In genomic region chr17:6677158-6677831, GRCh38 we compare ENCODE assay signal across 13 cellular contexts. TPM values are rescaled to one million over a fixed set of nuclear protein-coding genes. Genes with fewer than 3 reads are reported as not detected.
DNase-seq lines count a peak whose midpoint lies in the region; ATAC-seq and TF ChIP-seq lines count a peak whose summit lies in the region.
"Had no signal": no experiment of that assay in that cellular context is flagged by ENCODE, and none has a peak within 500 bp of the region (broad histone marks: within the 10 kb centered on the region; RNA-seq: fewer than 3 reads in every experiment).

No MANE protein-coding gene starts in this region.

- no peak overlapping the region for H3K27ac Mint-ChIP-seq in activated naive CD8-positive, alpha-beta T cell treated with anti-CD3 and anti-CD28 coated beads, Interleukin-2, amount 10 ng/mL, durations not matched to agents 7 days and 5 days
- no peak overlapping the region for H3K27ac Mint-ChIP-seq in activated naive CD8-positive, alpha-beta T cell treated with anti-CD3 and anti-CD28 coated beads for 36 hours
- no peak overlapping the region for H3K27ac Mint-ChIP-seq in endodermal cell
- H3K27ac Mint-ChIP-seq: nephron had no signal

- no peaks in the 10 kb centered on the region for H3K36me3 Mint-ChIP-seq in activated naive CD8-positive, alpha-beta T cell treated with anti-CD3 and anti-CD28 coated beads, Interleukin-2, amount 10 ng/mL, durations not matched to agents 7 days and 5 days
- no peaks in the 10 kb centered on the region for H3K36me3 Mint-ChIP-seq in activated naive CD8-positive, alpha-beta T cell treated with anti-CD3 and anti-CD28 coated beads for 36 hours
- H3K36me3 Mint-ChIP-seq in endodermal cell (ENCODE audit: low read depth): no peaks in the 10 kb centered on the region

- H3K4me3 Mint-ChIP-seq in activated naive CD8-positive, alpha-beta T cell treated with anti-CD3 and anti-CD28 coated beads, Interleukin-2, amount 10 ng/mL, durations not matched to agents 7 days and 5 days: no peak overlapping the region
- H3K4me3 Mint-ChIP-seq in activated naive CD8-positive, alpha-beta T cell treated with anti-CD3 and anti-CD28 coated beads for 36 hours: no peak overlapping the region
- no peak overlapping the region for H3K4me3 Mint-ChIP-seq in endodermal cell
- H3K4me3 Mint-ChIP-seq: nephron had no signal

- H3K4me1 ChIP-seq in endodermal cell (ENCODE audit: control insufficient read depth, insufficient read depth, low read length) (no peaks in the 10 kb centered on the region), tibial nerve (no peaks in the 10 kb centered on the region)
- H3K4me1 ChIP-seq: Caco-2 had no signal

- H3K27me3 Mint-ChIP-seq in activated naive CD8-positive, alpha-beta T cell treated with anti-CD3 and anti-CD28 coated beads, Interleukin-2, amount 10 ng/mL, durations not matched to agents 7 days and 5 days: peaks cover 56% of the 10 kb centered on the region
- peaks cover 34% of the 10 kb centered on the region for H3K27me3 Mint-ChIP-seq in activated naive CD8-positive, alpha-beta T cell treated with anti-CD3 and anti-CD28 coated beads for 36 hours
- peaks cover 3% of the 10 kb centered on the region for H3K27me3 Mint-ChIP-seq in endodermal cell (ENCODE audit: insufficient read depth)

- H3K27me3 ChIP-seq in endodermal cell (ENCODE audit: control insufficient read depth, insufficient read depth, low read length, poor library complexity, severe bottlenecking) (no peaks in the 10 kb centered on the region), tibial nerve (peaks cover 0 to 22% of the 10 kb centered on the region in 2 donors)

- no peak for TF ChIP-seq EP300 in tibial nerve (IDR thresholded peaks at IDR 0.05)

- H3K36me3 ChIP-seq in endodermal cell (ENCODE audit: control insufficient read depth, insufficient read depth, low read length) (no peaks in the 10 kb centered on the region), tibial nerve (no peaks in the 10 kb centered on the region)

- H3K9ac ChIP-seq in endodermal cell (ENCODE audit: extremely low read depth, low read length, poor library complexity, severe bottlenecking): no peak overlapping the region

- peak; percentile 53 for ATAC-seq in activated naive CD8-positive, alpha-beta T cell treated with anti-CD3 and anti-CD28 coated beads, Interleukin-2, amount 10 ng/mL, durations not matched to agents 7 days and 5 days (ENCODE audit: low read depth)
- ATAC-seq in GM21367 (IDR thresholded peaks at IDR 0.05; ENCODE audit: unreplicated experiment) (no peak), GM18907 (IDR thresholded peaks at IDR 0.05; ENCODE audit: unreplicated experiment) (no peak)

- no peak for TF ChIP-seq CTCF in endodermal cell (conservative IDR thresholded peaks at IDR 0.05)
- no peak for TF ChIP-seq CTCF in tibial nerve (IDR thresholded peaks at IDR 0.05)

- H3K4me1 Mint-ChIP-seq in activated naive CD8-positive, alpha-beta T cell treated with anti-CD3 and anti-CD28 coated beads, Interleukin-2, amount 10 ng/mL, durations not matched to agents 7 days and 5 days: peaks cover 9% of the 10 kb centered on the region
- H3K4me1 Mint-ChIP-seq in activated naive CD8-positive, alpha-beta T cell treated with anti-CD3 and anti-CD28 coated beads for 36 hours: peaks cover 4% of the 10 kb centered on the region
- H3K4me1 Mint-ChIP-seq in endodermal cell: peaks cover 8% of the 10 kb centered on the region
- H3K4me1 Mint-ChIP-seq: nephron had no signal

- WGBS in endodermal cell (ENCODE audit: insufficient coverage in 1 of 2, insufficient read length in 1 of 2), 2 experiments: 91% methylated on average over 14 to 16 of the region's 16 CpGs
- WGBS in tibial nerve, 2 donors: 46 to 60% methylated on average over 9 to 16 of the region's 16 CpGs

- H3K27ac ChIP-seq in endodermal cell (ENCODE audit: low read depth, low read length) (no peak overlapping the region), tibial nerve (no peak overlapping the region)

- H3K9me3 Mint-ChIP-seq in activated naive CD8-positive, alpha-beta T cell treated with anti-CD3 and anti-CD28 coated beads, Interleukin-2, amount 10 ng/mL, durations not matched to agents 7 days and 5 days: no peaks in the 10 kb centered on the region
- no peaks in the 10 kb centered on the region for H3K9me3 Mint-ChIP-seq in activated naive CD8-positive, alpha-beta T cell treated with anti-CD3 and anti-CD28 coated beads for 36 hours
- no peaks in the 10 kb centered on the region for H3K9me3 Mint-ChIP-seq in endodermal cell
- H3K9me3 Mint-ChIP-seq: nephron had no signal

- peak; percentile 51 for DNase-seq in activated naive CD8-positive, alpha-beta T cell treated with anti-CD3 and anti-CD28 coated beads, Interleukin-2, amount 10 ng/mL, durations not matched to agents 7 days and 5 days
- DNase-seq in activated naive CD8-positive, alpha-beta T cell treated with anti-CD3 and anti-CD28 coated beads for 36 hours: no peak
- DNase-seq in NCI-H2107 treated with DMSO at 0.1 percent for 48 hours (lab: John Stamatoyannopoulos, UW; ENCODE audit: unreplicated experiment): peak; percentile 10
- DNase-seq in endodermal cell: peak; percentile 46
- peak; percentile 31 for DNase-seq in stromal cell of bone marrow (ENCODE audit: low read depth)
- no peak for DNase-seq in tibial nerve (ENCODE audit: low spot score in 2 of 2)
- DNase-seq: Caco-2; effector CD4-positive, alpha-beta T cell; NCI-H226; SW 1271 had no signal

- POLR2A ChIA-PET in activated naive CD8-positive, alpha-beta T cell treated with anti-CD3 and anti-CD28 coated beads, Interleukin-2, amount 10 ng/mL, durations not matched to agents 7 days and 5 days (lab: Charles Lee): interaction anchor here (0.6 kb wide), 1 partner anchor 27 kb away, joined by 4 read pairs; no protein-coding TSS in a partner anchor

- no peak overlapping the region for H3K4me3 ChIP-seq in endodermal cell (ENCODE audit: low read length)
- H3K4me3 ChIP-seq in tibial nerve: no peak overlapping the region

- H3K9me3 ChIP-seq in endodermal cell (ENCODE audit: control insufficient read depth, low read length) (no peaks in the 10 kb centered on the region), tibial nerve (no peaks in the 10 kb centered on the region)
- H3K9me3 ChIP-seq: Caco-2 had no signal

- TF ChIP-seq POLR2A in tibial nerve (IDR thresholded peaks at IDR 0.05): no peak

RNA-seq across cellular contexts. Expression of gene C17orf100, which starts 25.7 kb away (rescaled TPM):
- total RNA-seq in activated naive CD8-positive, alpha-beta T cell treated with anti-CD3 and anti-CD28 coated beads, Interleukin-2, amount 10 ng/mL, durations not matched to agents 7 days and 5 days: 1 to 10 TPM; 2.0 to 2.5 TPM
- 1 to 10 TPM; 1.4 to 1.8 TPM for total RNA-seq in activated naive CD8-positive, alpha-beta T cell treated with anti-CD3 and anti-CD28 coated beads for 36 hours
- total RNA-seq in endodermal cell (1 to 10 TPM; 2.7 to 3.0 TPM), tibial nerve (1 to 10 TPM in 3 of 4 donors, not detected in 1; 2.1 to 3.9 (median 3.5) TPM)
- polyA plus RNA-seq in endodermal cell (2013, experiment 1 of 2): 5.2 TPM
- 4.6 TPM for polyA plus RNA-seq in endodermal cell (2013, experiment 2 of 2)

RNA-seq across cellular contexts. Expression of gene MED31, which starts 25.9 kb away (rescaled TPM):
- 10 to 100 TPM; 23.1 to 23.2 TPM for total RNA-seq in activated naive CD8-positive, alpha-beta T cell treated with anti-CD3 and anti-CD28 coated beads, Interleukin-2, amount 10 ng/mL, durations not matched to agents 7 days and 5 days
- total RNA-seq in activated naive CD8-positive, alpha-beta T cell treated with anti-CD3 and anti-CD28 coated beads for 36 hours: 10 to 100 TPM; 20.1 to 21.6 TPM
- 10 to 100 TPM; 12.8 to 16.6 TPM for total RNA-seq in endodermal cell
- 25.6 TPM for polyA plus RNA-seq in endodermal cell (2013, experiment 1 of 2)
- 22.8 TPM for polyA plus RNA-seq in endodermal cell (2013, experiment 2 of 2)
- total RNA-seq in tibial nerve: 10 to 100 TPM in 1 of 4 donors, 1 to 10 TPM in 3; 4.5 to 12.6 (median 6.6) TPM

RNA-seq across cellular contexts. Expression of gene SLC13A5, which starts 35.9 kb away (rescaled TPM):
- total RNA-seq in activated naive CD8-positive, alpha-beta T cell treated with anti-CD3 and anti-CD28 coated beads, Interleukin-2, amount 10 ng/mL, durations not matched to agents 7 days and 5 days: not detected
- total RNA-seq in activated naive CD8-positive, alpha-beta T cell treated with anti-CD3 and anti-CD28 coated beads for 36 hours: not detected
- total RNA-seq in endodermal cell (1 to 10 TPM; 3.9 to 8.4 TPM), tibial nerve (not detected)
- 1.5 TPM for polyA plus RNA-seq in endodermal cell (2013, experiment 1 of 2)
- 0.66 TPM for polyA plus RNA-seq in endodermal cell (2013, experiment 2 of 2)

RNA-seq across cellular contexts. Expression of gene TXNDC17, which starts 36.4 kb away (rescaled TPM):
- 10 to 100 TPM; 52.7 to 54.6 TPM for total RNA-seq in activated naive CD8-positive, alpha-beta T cell treated with anti-CD3 and anti-CD28 coated beads, Interleukin-2, amount 10 ng/mL, durations not matched to agents 7 days and 5 days
- total RNA-seq in activated naive CD8-positive, alpha-beta T cell treated with anti-CD3 and anti-CD28 coated beads for 36 hours: 100 to 1,000 TPM; 127 to 128 TPM
- 100 to 1,000 TPM; 135 to 151 TPM for total RNA-seq in endodermal cell
- polyA plus RNA-seq in endodermal cell (2013, experiment 1 of 2): 175 TPM
- 166 TPM for polyA plus RNA-seq in endodermal cell (2013, experiment 2 of 2)
- total RNA-seq in tibial nerve: 100 to 1,000 TPM in 1 of 4 donors, 10 to 100 TPM in 3; 31.8 to 124 (median 85.6) TPM

RNA-seq across cellular contexts. Expression of gene KIAA0753, which starts 36.8 kb away (rescaled TPM):
- total RNA-seq in activated naive CD8-positive, alpha-beta T cell treated with anti-CD3 and anti-CD28 coated beads, Interleukin-2, amount 10 ng/mL, durations not matched to agents 7 days and 5 days: 10 to 100 TPM; 17.0 to 18.2 TPM
- 10 to 100 TPM; 14.8 to 15.8 TPM for total RNA-seq in activated naive CD8-positive, alpha-beta T cell treated with anti-CD3 and anti-CD28 coated beads for 36 hours
- total RNA-seq in endodermal cell: 10 to 100 TPM; 37.2 to 50.1 TPM
- polyA plus RNA-seq in endodermal cell (2013, experiment 1 of 2): 23.3 TPM
- 24.5 TPM for polyA plus RNA-seq in endodermal cell (2013, experiment 2 of 2)
- 10 to 100 TPM; 14.1 to 24.0 (median 16.9) TPM for total RNA-seq in tibial nerve

Comparison
In these comparisons a context has a peak if more than half of its experiments do, and no peak if none do; other contexts are left out.
1. DNase-seq: peak in activated naive CD8-positive, alpha-beta T cell treated with anti-CD3 and anti-CD28 coated beads, Interleukin-2, amount 10 ng/mL, durations not matched to agents 7 days and 5 days (single experiment), NCI-H2107 treated with DMSO at 0.1 percent for 48 hours (single experiment), endodermal cell (single experiment) and stromal cell of bone marrow (single experiment); none in activated naive CD8-positive, alpha-beta T cell treated with anti-CD3 and anti-CD28 coated beads for 36 hours (single experiment) and tibial nerve (0 of 2).
2. RNA of gene SLC13A5, which starts 35.9 kb away (total RNA-seq): 3.9 to 8.4 TPM in endodermal cell; not detected in activated naive CD8-positive, alpha-beta T cell treated with anti-CD3 and anti-CD28 coated beads for 36 hours, not detected in activated naive CD8-positive, alpha-beta T cell treated with anti-CD3 and anti-CD28 coated beads, Interleukin-2, amount 10 ng/mL, durations not matched to agents 7 days and 5 days and not detected in tibial nerve; every median in the first group is over 4 times any median in the second.